In the genomic region with DNA sequence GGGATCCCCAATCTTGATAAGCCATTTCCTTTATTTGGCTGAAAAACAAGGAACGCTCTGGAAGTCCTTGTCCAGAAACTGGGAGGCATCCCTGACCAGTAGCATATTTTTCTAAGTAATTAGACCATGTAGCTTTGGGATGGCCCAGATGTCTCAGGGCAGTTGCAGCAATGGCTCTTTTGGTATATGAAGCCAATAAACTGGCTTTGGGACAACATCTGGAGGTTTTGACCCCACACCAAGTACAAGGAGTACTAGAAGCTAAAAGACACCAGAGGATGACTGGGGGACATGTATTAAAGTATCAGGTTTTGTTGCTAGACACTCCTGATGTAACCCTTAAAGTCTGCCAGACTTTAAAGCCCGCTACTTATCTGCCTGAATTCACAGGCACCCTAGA, we compare ENCODE assay signal across 25 cellular contexts.
"Had no signal": no experiment of that assay in that cellular context is flagged by ENCODE, and none has a peak within 500 bp of the region (broad histone marks: within the 10 kb centered on the region; RNA-seq: fewer than 3 reads in every experiment).

No MANE protein-coding gene starts in this region.

- ATAC-seq: activated CD8-positive, alpha-beta T cell treated with anti-CD3 and anti-CD28 coated beads, Interleukin-2, amount 10 ng/mL, durations not matched to agents 7 days and 5 days; WTC11 had no signal

- H3K4me3 ChIP-seq: adrenal gland, MG63, Peyer's patch had no signal

- H3K36me3 ChIP-seq: adrenal gland, MG63, Peyer's patch had no signal

- H3K4me2 ChIP-seq: KMS-11 had no signal

- H3K27me3 ChIP-seq: adrenal gland, Peyer's patch had no signal

- H3K27ac Mint-ChIP-seq: activated CD8-positive, alpha-beta T cell treated with anti-CD3 and anti-CD28 coated beads, Interleukin-2, amount 10 ng/mL, durations not matched to agents 7 days and 5 days; activated naive CD8-positive, alpha-beta T cell treated with anti-CD3 and anti-CD28 coated beads, Interleukin-2, amount 10 ng/mL, durations not matched to agents 7 days and 5 days; brain; T-helper 1 cell treated with Interleukin-12 subunit alpha and Interleukin-12 subunit beta and Interleukin-4 antibody, amounts not matched to agents 30 μg/mL and 1 μg/mL, for 36 hours; WTC11 had no signal

- H3K27ac ChIP-seq: adrenal gland, KMS-11, Peyer's patch, RWPE1 had no signal

- H3K4me1 Mint-ChIP-seq: brain, WTC11 had no signal

- DNase-seq: activated CD4-positive, alpha-beta T cell treated with anti-CD3 and anti-CD28 coated beads for 48 hours; activated CD4-positive, alpha-beta T cell treated with anti-CD3 and anti-CD28 coated beads, Interleukin-2, amount 50 U/mL, for 4 hours; activated CD4-positive, CD25-positive, alpha-beta regulatory T cell treated with anti-CD3 and anti-CD28 coated beads, Interleukin-2, amount 50 U/mL, for 72 hours; activated CD8-positive, alpha-beta memory T cell treated with anti-CD3 and anti-CD28 coated beads, Interleukin-2, amount 50 U/mL, for 48 hours; activated CD8-positive, alpha-beta T cell treated with anti-CD3 and anti-CD28 coated beads, Interleukin-2, amount 10 ng/mL, durations not matched to agents 7 days and 5 days; activated naive CD4-positive, alpha-beta T cell treated with anti-CD3 and anti-CD28 coated beads, Interleukin-2, amount 50 U/mL, for 16 hours; activated naive CD8-positive, alpha-beta T cell treated with anti-CD3 and anti-CD28 coated beads, Interleukin-2, amount 10 ng/mL, durations not matched to agents 7 days and 5 days; activated T-cell treated with anti-CD3 and anti-CD28 coated beads, Interleukin-2, amount 50 U/mL, for 1 hour; aorta; MG63; NCI-H1105; NCI-H1436; NCI-H1694 treated with DMSO at 0.1 percent for 48 hours; NCI-H2029 treated with DMSO at 0.1 percent for 48 hours; NCI-H345; NCI-H510A; NCI-H526 treated with DMSO at 0.1 percent for 48 hours; Peyer's patch; SHP77 treated with DMSO at 0.1 percent for 48 hours had no signal

- H3K36me3 Mint-ChIP-seq: activated naive CD8-positive, alpha-beta T cell treated with anti-CD3 and anti-CD28 coated beads, Interleukin-2, amount 10 ng/mL, durations not matched to agents 7 days and 5 days; brain; WTC11 had no signal

- H3K27me3 Mint-ChIP-seq: activated naive CD8-positive, alpha-beta T cell treated with anti-CD3 and anti-CD28 coated beads, Interleukin-2, amount 10 ng/mL, durations not matched to agents 7 days and 5 days had no signal

- H3K4me1 ChIP-seq: adrenal gland, Peyer's patch had no signal

- H3K4me3 Mint-ChIP-seq: activated CD8-positive, alpha-beta T cell treated with anti-CD3 and anti-CD28 coated beads, Interleukin-2, amount 10 ng/mL, durations not matched to agents 7 days and 5 days; activated naive CD8-positive, alpha-beta T cell treated with anti-CD3 and anti-CD28 coated beads, Interleukin-2, amount 10 ng/mL, durations not matched to agents 7 days and 5 days; brain; T-helper 1 cell treated with Interleukin-12 subunit alpha and Interleukin-12 subunit beta and Interleukin-4 antibody, amounts not matched to agents 30 μg/mL and 1 μg/mL, for 36 hours; WTC11 had no signal

- H3K9me3 ChIP-seq: adrenal gland, MG63, Peyer's patch had no signal

- H3K9me3 Mint-ChIP-seq: brain had no signal

- H3K9ac ChIP-seq: KMS-11 had no signal
